2 cellular contexts compared by ENCODE assay signal in genomic region chrX:6363193-6363592, GRCh38.
TF ChIP-seq lines count a peak whose summit lies in the region.

No MANE protein-coding gene starts in this region.

TF ChIP-seq in SK-N-SH, 30 proteins besides CTCF, POLR2A, EP300 and RAD21 (continued from another document):
- TF ChIP-seq, protein P1, sequence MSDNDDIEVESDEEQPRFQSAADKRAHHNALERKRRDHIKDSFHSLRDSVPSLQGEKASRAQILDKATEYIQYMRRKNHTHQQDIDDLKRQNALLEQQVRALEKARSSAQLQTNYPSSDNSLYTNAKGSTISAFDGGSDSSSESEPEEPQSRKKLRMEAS (IDR thresholded peaks at IDR 0.05; ENCODE audit: low read depth) = no peak
- TF ChIP-seq SMC3 (IDR thresholded peaks at IDR 0.05; ENCODE audit: low read depth, low read length) (no peak), CHD2 (IDR thresholded peaks at IDR 0.05; ENCODE audit: low read length, partially characterized antibody) (no peak), TCF12 (IDR thresholded peaks at IDR 0.05) (no peak), GATA2 (CRISPR knock-in tag; IDR thresholded peaks at IDR 0.05) (no peak), RFX5 (IDR thresholded peaks at IDR 0.05; ENCODE audit: low read length) (no peak), TEAD4 (IDR thresholded peaks at IDR 0.05; ENCODE audit: borderline replicate concordance, insufficient read depth) (no peak), USF2 (IDR thresholded peaks at IDR 0.05; ENCODE audit: borderline replicate concordance, low read depth, low read length) (no peak), MEF2A (IDR thresholded peaks at IDR 0.05; ENCODE audit: borderline replicate concordance, low read depth) (no peak), RXRA (IDR thresholded peaks at IDR 0.05; ENCODE audit: borderline replicate concordance, low read depth) (no peak), TAF1 (IDR thresholded peaks at IDR 0.05; ENCODE audit: borderline replicate concordance, low read depth, low read length) (no peak), SIN3A (IDR thresholded peaks at IDR 0.05; ENCODE audit: borderline replicate concordance, low read depth, low read length) (no peak), JUND (IDR thresholded peaks at IDR 0.05) (no peak), FOXM1 (IDR thresholded peaks at IDR 0.05; ENCODE audit: low read depth) (no peak)
- TF ChIP-seq, protein P2, sequence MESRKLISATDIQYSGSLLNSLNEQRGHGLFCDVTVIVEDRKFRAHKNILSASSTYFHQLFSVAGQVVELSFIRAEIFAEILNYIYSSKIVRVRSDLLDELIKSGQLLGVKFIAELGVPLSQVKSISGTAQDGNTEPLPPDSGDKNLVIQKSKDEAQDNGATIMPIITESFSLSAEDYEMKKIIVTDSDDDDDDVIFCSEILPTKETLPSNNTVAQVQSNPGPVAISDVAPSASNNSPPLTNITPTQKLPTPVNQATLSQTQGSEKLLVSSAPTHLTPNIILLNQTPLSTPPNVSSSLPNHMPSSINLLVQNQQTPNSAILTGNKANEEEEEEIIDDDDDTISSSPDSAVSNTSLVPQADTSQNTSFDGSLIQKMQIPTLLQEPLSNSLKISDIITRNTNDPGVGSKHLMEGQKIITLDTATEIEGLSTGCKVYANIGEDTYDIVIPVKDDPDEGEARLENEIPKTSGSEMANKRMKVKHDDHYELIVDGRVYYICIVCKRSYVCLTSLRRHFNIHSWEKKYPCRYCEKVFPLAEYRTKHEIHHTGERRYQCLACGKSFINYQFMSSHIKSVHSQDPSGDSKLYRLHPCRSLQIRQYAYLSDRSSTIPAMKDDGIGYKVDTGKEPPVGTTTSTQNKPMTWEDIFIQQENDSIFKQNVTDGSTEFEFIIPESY (IDR thresholded peaks at IDR 0.05; ENCODE audit: borderline replicate concordance, low read depth) = no peak

TF ChIP-seq in SK-N-SH treated with all-trans-retinoic acid at 6 μM for 48 hours, 23 proteins besides CTCF, POLR2A, EP300 and RAD21 (continued from another document):
- TF ChIP-seq, protein P3, sequence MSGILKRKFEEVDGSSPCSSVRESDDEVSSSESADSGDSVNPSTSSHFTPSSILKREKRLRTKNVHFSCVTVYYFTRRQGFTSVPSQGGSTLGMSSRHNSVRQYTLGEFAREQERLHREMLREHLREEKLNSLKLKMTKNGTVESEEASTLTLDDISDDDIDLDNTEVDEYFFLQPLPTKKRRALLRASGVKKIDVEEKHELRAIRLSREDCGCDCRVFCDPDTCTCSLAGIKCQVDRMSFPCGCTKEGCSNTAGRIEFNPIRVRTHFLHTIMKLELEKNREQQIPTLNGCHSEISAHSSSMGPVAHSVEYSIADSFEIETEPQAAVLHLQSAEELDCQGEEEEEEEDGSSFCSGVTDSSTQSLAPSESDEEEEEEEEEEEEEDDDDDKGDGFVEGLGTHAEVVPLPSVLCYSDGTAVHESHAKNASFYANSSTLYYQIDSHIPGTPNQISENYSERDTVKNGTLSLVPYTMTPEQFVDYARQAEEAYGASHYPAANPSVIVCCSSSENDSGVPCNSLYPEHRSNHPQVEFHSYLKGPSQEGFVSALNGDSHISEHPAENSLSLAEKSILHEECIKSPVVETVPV (CRISPR knock-in tag; IDR thresholded peaks at IDR 0.05) = no peak
- TF ChIP-seq BACH2 (CRISPR knock-in tag; IDR thresholded peaks at IDR 0.05; ENCODE audit: borderline replicate concordance) = no peak
